Comparison of ENCODE assay signal across 8 cellular contexts in genomic region chr22:46069518-46070214, GRCh38.
A peak's percentile ranks its signal among the peaks of the same experiment; 100 is the strongest.
DNase-seq lines count a peak whose midpoint lies in the region; ATAC-seq and TF ChIP-seq lines count a peak whose summit lies in the region.

No MANE protein-coding gene starts in this region.

- H3K4me3 ChIP-seq in HL-60 (replicated peaks; ENCODE audit: insufficient read depth, low read length) (peak overlapping the region; percentile 56), OCI-LY7 (ENCODE audit: low read depth, low read length, poor library complexity, severe bottlenecking) (peak overlapping the region; percentile 66), right cardiac atrium (ENCODE audit: low read length) (peak overlapping the region; percentile 92)

- H3K27me3 ChIP-seq in CD4-positive, alpha-beta T cell (ENCODE audit: control insufficient read depth, insufficient read depth, low read length), result no peaks in the 10 kb centered on the region
- H3K27me3 ChIP-seq in HL-60 (ENCODE audit: insufficient read depth, poor library complexity, severe bottlenecking) (no peaks in the 10 kb centered on the region), right cardiac atrium (ENCODE audit: control insufficient read depth, insufficient read depth) (no peaks in the 10 kb centered on the region)

- H4K20me1 ChIP-seq in OCI-LY7 (ENCODE audit: insufficient read depth, low read length), result no peaks in the 10 kb centered on the region

- no peaks in the 10 kb centered on the region for H3K79me2 ChIP-seq in OCI-LY7 (ENCODE audit: insufficient read depth, low read depth, low read length)

- peak overlapping the region; percentile 87 for H3K27ac Mint-ChIP-seq in CD4-positive, alpha-beta T cell

- H3K9me3 ChIP-seq in CD4-positive, alpha-beta T cell (ENCODE audit: control insufficient read depth, low read length), result no peaks in the 10 kb centered on the region
- H3K9me3 ChIP-seq in OCI-LY7 (ENCODE audit: low read length) (no peaks in the 10 kb centered on the region), right cardiac atrium (ENCODE audit: control insufficient read depth, low read length) (no peaks in the 10 kb centered on the region)

- CTCF ChIA-PET in CD4-positive, alpha-beta T cell (lab: Charles Lee), result interaction anchor here (1.0 to 1.1 kb wide), 3 partner anchors 16 to 63 kb away, joined by 3 to 4 read pairs (median 3); no protein-coding TSS in a partner anchor
- CTCF ChIA-PET in OCI-LY7 (lab: Charles Lee; ENCODE audit: unreplicated experiment), result no interaction called here

- no peaks in the 10 kb centered on the region for H3K9me3 Mint-ChIP-seq in CD4-positive, alpha-beta T cell

- peak in 4 of 10 experiments; percentile 26 to 39 (median 31) for DNase-seq in CD4-positive, alpha-beta T cell
- DNase-seq in HL-60 (ENCODE audit: low read depth in 1 of 2, low spot score in 1 of 2) (peak in 1 of 2 experiments; percentile 90), OCI-LY7 (ENCODE audit: low spot score) (peak; percentile 10), amniotic epithelial cell (ENCODE audit: low read depth) (peak; percentile 73), right cardiac atrium (peak; percentile 58 to 95 (median 94)), putamen (ENCODE audit: low spot score) (peak; percentile 92)

- no peak overlapping the region; the same call in 1 of the 2 replicates for H2AFZ ChIP-seq in OCI-LY7 (ENCODE audit: low read length)

- POLR2A ChIA-PET in CD4-positive, alpha-beta T cell (lab: Charles Lee), result interaction anchor here (1.2 to 3.3 kb wide), 5 partner anchors 16 to 79 kb away, joined by 3 to 33 read pairs (median 24); no protein-coding TSS in a partner anchor
- POLR2A ChIA-PET in OCI-LY7 (lab: Charles Lee), result interaction anchor here (0.6 to 1.4 kb wide), 3 partner anchors 15 to 52 kb away, joined by 3 to 4 read pairs (median 3); no protein-coding TSS in a partner anchor

- no peak for ATAC-seq in CD4-positive, alpha-beta T cell (ENCODE audit: poor library complexity)
- peak; percentile 69 to 75 for ATAC-seq in right cardiac atrium
- ATAC-seq in HG02840 (IDR thresholded peaks at IDR 0.05; ENCODE audit: low FRiP score, unreplicated experiment), result no peak
- ATAC-seq in GM19395 (IDR thresholded peaks at IDR 0.05; ENCODE audit: unreplicated experiment), result no peak

- H3K4me1 Mint-ChIP-seq in CD4-positive, alpha-beta T cell (ENCODE audit: low read depth), result peaks cover 53% of the 10 kb centered on the region

- WGBS in right cardiac atrium, result 3% methylated on average over 24 of the region's 24 CpGs

- intact Hi-C loops in CD4-positive, alpha-beta T cell (cut with DNase I, micrococcal nuclease), result loop anchor here (1.0 to 5.0 kb wide), 3 partner anchors 14 to 83 kb away; partner anchors contain the start of gene PPARA (in 1 of the 2)
- intact Hi-C loops in OCI-LY7 (cut with micrococcal nuclease; ENCODE audit: unreplicated experiment), result loop anchor here (2.0 to 10.0 kb wide), 3 partner anchors 13 to 55 kb away; no protein-coding TSS in a partner anchor
- intact Hi-C loops in right cardiac atrium (cut with DNase I), result loop anchor here in 3 of 4 donors (2.0 to 10.0 kb wide), 5 partner anchors 13 to 65 kb away; no protein-coding TSS in a partner anchor

- peak overlapping the region; percentile 90 for H3K4me3 Mint-ChIP-seq in CD4-positive, alpha-beta T cell

- no peaks in the 10 kb centered on the region for H3K36me3 ChIP-seq in OCI-LY7 (ENCODE audit: insufficient read depth, low read length)

- H3K4me1 ChIP-seq in OCI-LY7 (ENCODE audit: insufficient read depth, low read length, poor library complexity, severe bottlenecking), result peaks cover 38% of the 10 kb centered on the region
- no peaks in the 10 kb centered on the region for H3K4me1 ChIP-seq in right cardiac atrium (ENCODE audit: control insufficient read depth, insufficient read depth, low read length)

- H3K36me3 Mint-ChIP-seq in CD4-positive, alpha-beta T cell (ENCODE audit: low read depth), result no peaks in the 10 kb centered on the region

- peak overlapping the region; percentile 70 for H3K27ac ChIP-seq in CD4-positive, alpha-beta T cell (ENCODE audit: low read depth, low read length)
- H3K27ac ChIP-seq in HL-60 (replicated peaks) (peak overlapping the region; percentile 98), OCI-LY7 (ENCODE audit: low read depth, low read length, poor library complexity, severe bottlenecking) (no peak overlapping the region), right cardiac atrium (ENCODE audit: low read length) (peak overlapping the region; percentile 99)

- H3K4me2 ChIP-seq in OCI-LY7 (ENCODE audit: low read length), result peak overlapping the region; percentile 66

- TSS peak; percentile 84 for BruUV-seq in OCI-LY7 (replicated peaks; lab: Mats Ljungman, UMichigan)

- no peaks in the 10 kb centered on the region for H3K27me3 Mint-ChIP-seq in CD4-positive, alpha-beta T cell

- no peak for TF ChIP-seq CTCF in CD4-positive, alpha-beta T cell (IDR thresholded peaks at IDR 0.05)
- TF ChIP-seq CTCF in HL-60 (IDR thresholded peaks at IDR 0.05; ENCODE audit: insufficient read depth, low read length) (no peak), OCI-LY7 (conservative IDR thresholded peaks at IDR 0.05; ENCODE audit: low read length) (no peak)

- no peaks in the 10 kb centered on the region for H3K9me2 ChIP-seq in OCI-LY7 (ENCODE audit: insufficient read depth, low read length)

Comparison
In these comparisons a context has a peak if more than half of its experiments do, and no peak if none do; other contexts are left out.
1. ATAC-seq: peak in right cardiac atrium (2 of 2); none in CD4-positive, alpha-beta T cell (single experiment), HG02840 (single experiment) and GM19395 (single experiment).
2. Peak in every context shown above with its lines, with median percentiles within 50 percentile points of each other: H3K4me3 ChIP-seq.